Comparison of ENCODE assay signal across 8 cellular contexts in genomic region chr6:142867988-142868818, GRCh38.
DNase-seq lines count a peak whose midpoint lies in the region; ATAC-seq and TF ChIP-seq lines count a peak whose summit lies in the region.

No MANE protein-coding gene starts in this region.

- H3K4me1 Mint-ChIP-seq in natural killer cell treated with Interleukin-12 subunit alpha and Interleukin-12 subunit beta and Interleukin-15 and Interleukin-18, amount 100 ng/mL, for 72 hours (ENCODE audit: low read depth in 2 of 2): peaks cover 61 to 66% of the 10 kb centered on the region in 2 donors

- peak overlapping the region; percentile 74 to 90 for H3K27ac Mint-ChIP-seq in natural killer cell treated with Interleukin-12 subunit alpha and Interleukin-12 subunit beta and Interleukin-15 and Interleukin-18, amount 100 ng/mL, for 72 hours

- peak; percentile 72 to 93 for DNase-seq in cardiac fibroblast (ENCODE audit: low read depth in 2 of 2)
- no peak for DNase-seq in natural killer cell treated with Interleukin-12 subunit alpha and Interleukin-12 subunit beta and Interleukin-15 and Interleukin-18, amount 100 ng/mL, for 72 hours (ENCODE audit: low spot score)
- no peak for DNase-seq in anterior cingulate cortex (lab: John Stamatoyannopoulos, UW)
- DNase-seq in central memory CD4-positive, alpha-beta T cell: no peak
- no peak for DNase-seq in activated CD4-positive, alpha-beta T cell treated with anti-CD3 and anti-CD28 coated beads, Interleukin-2, amount 50 U/mL, for 48 hours

- H3K27me3 Mint-ChIP-seq in natural killer cell treated with Interleukin-12 subunit alpha and Interleukin-12 subunit beta and Interleukin-15 and Interleukin-18, amount 100 ng/mL, for 72 hours: no peaks in the 10 kb centered on the region

- H3K36me3 Mint-ChIP-seq in natural killer cell treated with Interleukin-12 subunit alpha and Interleukin-12 subunit beta and Interleukin-15 and Interleukin-18, amount 100 ng/mL, for 72 hours: peaks cover 15% of the 10 kb centered on the region

- no peaks in the 10 kb centered on the region for H3K9me3 Mint-ChIP-seq in natural killer cell treated with Interleukin-12 subunit alpha and Interleukin-12 subunit beta and Interleukin-15 and Interleukin-18, amount 100 ng/mL, for 72 hours

- ATAC-seq in GM19372 (IDR thresholded peaks at IDR 0.05; ENCODE audit: low read depth, unreplicated experiment): peak; percentile 41
- peak in 1 of 2 donors; percentile 72 for ATAC-seq in natural killer cell treated with Interleukin-12 subunit alpha and Interleukin-12 subunit beta and Interleukin-15 and Interleukin-18, amount 100 ng/mL, for 72 hours
- no peak for ATAC-seq in HG02938 (IDR thresholded peaks at IDR 0.05; ENCODE audit: unreplicated experiment)

- TF ChIP-seq RAD21 in Ishikawa (IDR thresholded peaks at IDR 0.05; ENCODE audit: low read depth): no peak

- H3K4me3 Mint-ChIP-seq in natural killer cell treated with Interleukin-12 subunit alpha and Interleukin-12 subunit beta and Interleukin-15 and Interleukin-18, amount 100 ng/mL, for 72 hours: peak overlapping the region; percentile 77

- no peak for TF ChIP-seq EP300 in Ishikawa (IDR thresholded peaks at IDR 0.05; ENCODE audit: borderline replicate concordance)

- no peak overlapping the region for H3K4me3 ChIP-seq in cardiac fibroblast (replicated peaks in 1 of 2; ENCODE audit: low read depth in 2 of 2, low read length in 2 of 2)

- no peak for TF ChIP-seq CTCF in cardiac fibroblast (IDR thresholded peaks at IDR 0.05; ENCODE audit: low read depth, low read length)

TF ChIP-seq in Ishikawa, 13 proteins besides CTCF, POLR2A, EP300 and RAD21:
- peak; percentile 72; the same call in 1 of the 2 replicates for TF ChIP-seq CEBPB (IDR thresholded peaks at IDR 0.05)
- TF ChIP-seq YY1 (IDR thresholded peaks at IDR 0.05; ENCODE audit: low read depth): no peak
TF ChIP-seq in Ishikawa: peak in this region for 1.

Comparison
In these comparisons a context has a peak if more than half of its experiments do, and no peak if none do; other contexts are left out.
1. DNase-seq: peak in cardiac fibroblast (2 of 2); none in natural killer cell treated with Interleukin-12 subunit alpha and Interleukin-12 subunit beta and Interleukin-15 and Interleukin-18, amount 100 ng/mL, for 72 hours (single experiment), anterior cingulate cortex (0 of 58), central memory CD4-positive, alpha-beta T cell (single experiment) and activated CD4-positive, alpha-beta T cell treated with anti-CD3 and anti-CD28 coated beads, Interleukin-2, amount 50 U/mL, for 48 hours (0 of 2).